Comparison of ENCODE assay signal across 9 cellular contexts in the genomic region with DNA sequence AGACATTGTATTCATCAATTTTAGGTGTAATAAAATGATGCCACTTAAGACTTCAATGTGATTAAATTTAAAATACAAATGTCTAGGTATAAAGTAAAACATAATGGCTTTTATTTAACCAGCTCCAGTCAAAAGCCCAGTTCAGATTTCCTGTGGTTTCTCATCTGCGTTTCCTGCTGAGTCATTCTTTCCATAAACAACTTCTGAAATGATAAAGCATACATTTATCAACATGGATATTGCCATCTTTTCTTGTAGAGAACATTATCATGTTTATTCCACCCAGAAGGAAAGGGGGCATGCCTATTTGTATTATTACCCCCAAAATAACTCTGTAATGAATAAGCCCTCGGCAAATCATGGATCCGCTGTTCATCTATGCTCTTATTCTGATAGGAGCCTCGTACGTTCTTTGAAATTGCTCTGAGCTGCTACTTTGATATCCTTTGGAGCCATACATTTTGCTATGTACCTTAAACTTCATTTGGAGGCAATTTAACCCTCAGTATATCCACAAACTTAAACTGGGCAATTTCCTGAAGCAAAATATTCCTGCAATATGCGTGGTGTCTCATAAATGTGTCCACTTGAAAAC. TPM values are rescaled to one million over a fixed set of nuclear protein-coding genes. Genes with fewer than 3 reads are reported as not detected.
DNase-seq lines count a peak whose midpoint lies in the region; TF ChIP-seq lines count a peak whose summit lies in the region.
"Had no signal": no experiment of that assay in that cellular context is flagged by ENCODE, and none has a peak within 500 bp of the region (broad histone marks: within the 10 kb centered on the region; RNA-seq: fewer than 3 reads in every experiment).

No MANE protein-coding gene starts in this region.

- H3K36me3 Mint-ChIP-seq in HFFc6 (ENCODE audit: low read depth) = no peaks in the 10 kb centered on the region

- peaks cover 13% of the 10 kb centered on the region for H3K4me1 Mint-ChIP-seq in HFFc6 (ENCODE audit: low read depth)

- H3K36me3 ChIP-seq in SK-N-MC (ENCODE audit: insufficient read depth, low read length) = no peaks in the 10 kb centered on the region
- H3K36me3 ChIP-seq: ovary had no signal

- no peaks in the 10 kb centered on the region for H3K9me3 ChIP-seq in SK-N-MC (ENCODE audit: low read depth, low read length)
- H3K9me3 ChIP-seq: ovary had no signal

- DNase-seq in AG10803 (ENCODE audit: low read depth) (peak; percentile 40), HFFc6 (peak; percentile 49), SK-N-MC (ENCODE audit: low read depth, low spot score) (peak; percentile 34), foreskin melanocyte (peak; percentile 79), KG1 (lab: John Stamatoyannopoulos, UW) (no peak), inferior parietal cortex (ENCODE audit: extremely low spot score) (no peak), T-helper 9 cell (no peak), DMS 273 treated with DMSO at 0.1 percent for 48 hours (lab: John Stamatoyannopoulos, UW) (no peak)
- DNase-seq: ovary had no signal

- peaks cover 23% of the 10 kb centered on the region for H3K27me3 Mint-ChIP-seq in HFFc6 (ENCODE audit: insufficient read depth)

- no peak overlapping the region for H3K27ac Mint-ChIP-seq in HFFc6

- H3K4me3 Mint-ChIP-seq in HFFc6 = no peak overlapping the region

- no peak overlapping the region for H3K4me3 ChIP-seq in AG10803 (ENCODE audit: low read length)
- H3K4me3 ChIP-seq in SK-N-MC = peak overlapping the region; percentile 63
- H3K4me3 ChIP-seq: ovary had no signal

- H3K9ac ChIP-seq in SK-N-MC (ENCODE audit: insufficient read length) = no peak overlapping the region

- H3K27ac ChIP-seq in SK-N-MC = peak overlapping the region; percentile 87

- H3K9me3 Mint-ChIP-seq in HFFc6 = no peaks in the 10 kb centered on the region

- TF ChIP-seq CTCF in AG10803 (conservative IDR thresholded peaks at IDR 0.05; ENCODE audit: low read length) (no peak), HFFc6 (IDR thresholded peaks at IDR 0.05) (no peak)

RNA-seq across cellular contexts. Expression of a gene that starts 28.3 kb away (rescaled TPM):
- 100 to 1,000 TPM; 138 to 174 (median 161) TPM for total RNA-seq in HFFc6 (2021; fragmentation: NEBNext Ultra II Directional; extraction: Animal tissue kit (Norgen Biotek cat#: 25700))

Comparison
In these comparisons a context has a peak if more than half of its experiments do, and no peak if none do; other contexts are left out.
1. DNase-seq: peak in AG10803 (single experiment), HFFc6 (single experiment), SK-N-MC (single experiment) and foreskin melanocyte (single experiment); none in KG1 (single experiment), inferior parietal cortex (single experiment), T-helper 9 cell (single experiment) and DMS 273 treated with DMSO at 0.1 percent for 48 hours (single experiment).